In the genomic region with DNA sequence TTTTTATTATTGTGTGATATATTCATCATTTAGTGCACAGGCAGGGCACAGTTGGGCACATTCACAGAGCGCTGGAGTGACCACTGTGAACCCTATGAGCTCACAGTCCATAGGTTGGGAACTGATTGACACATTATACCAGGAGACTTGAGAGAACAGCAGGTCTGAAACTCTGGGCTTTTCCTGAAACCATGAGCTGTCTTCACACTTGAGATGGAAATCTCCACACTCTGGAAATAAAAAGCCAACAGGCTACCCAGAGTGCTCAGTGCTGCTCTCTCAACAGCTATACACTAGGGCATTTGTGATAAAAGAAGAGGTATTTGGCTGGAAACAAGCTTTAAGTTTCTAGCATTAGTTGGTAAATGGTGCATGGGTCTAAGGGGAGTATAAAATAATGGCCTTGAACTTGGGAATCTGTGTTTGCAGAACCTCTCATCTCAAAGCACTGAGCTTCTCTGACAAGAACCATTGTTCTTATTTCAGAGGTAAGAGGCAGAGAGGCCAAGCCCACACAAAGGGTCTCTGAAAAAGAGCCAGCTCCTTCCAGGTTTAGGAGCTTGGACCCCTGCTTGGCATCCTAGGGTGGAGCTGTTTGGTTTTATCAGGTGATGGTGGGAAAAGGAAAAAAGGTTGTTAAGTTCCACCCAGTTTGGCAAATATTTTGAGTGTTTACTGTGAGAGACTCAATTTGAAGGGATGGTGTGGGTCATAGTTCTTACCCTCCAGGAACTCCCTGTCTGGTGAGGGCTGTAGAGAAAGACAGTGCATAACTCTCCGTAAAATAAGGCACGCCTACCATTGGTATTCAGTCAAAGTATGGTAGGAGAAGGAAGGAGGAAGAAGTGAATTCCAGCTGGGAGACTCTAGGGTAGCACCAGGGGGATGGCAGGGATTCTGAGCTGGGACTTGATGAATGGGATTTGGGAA, we compare ENCODE assay signal across 17 cellular contexts. TPM values are rescaled to one million over a fixed set of nuclear protein-coding genes. Genes with fewer than 3 reads are reported as not detected.
DNase-seq lines count a peak whose midpoint lies in the region; ATAC-seq and TF ChIP-seq lines count a peak whose summit lies in the region.
"Had no signal": no experiment of that assay in that cellular context is flagged by ENCODE, and none has a peak within 500 bp of the region (broad histone marks: within the 10 kb centered on the region; RNA-seq: fewer than 3 reads in every experiment).

No MANE protein-coding gene starts in this region.

- H3K27me3 Mint-ChIP-seq in IgD-negative memory B cell = no peaks in the 10 kb centered on the region
- no peaks in the 10 kb centered on the region for H3K27me3 Mint-ChIP-seq in naive thymus-derived CD4-positive, alpha-beta T cell

- H3K9me3 ChIP-seq in colonic mucosa = no peaks in the 10 kb centered on the region
- no peaks in the 10 kb centered on the region for H3K9me3 ChIP-seq in naive thymus-derived CD4-positive, alpha-beta T cell (ENCODE audit: control insufficient read depth in 2 of 3, low read length in 3 of 3)

- DNase-seq in colonic mucosa (peak; percentile 43), NOMO-1 (lab: John Stamatoyannopoulos, UW; ENCODE audit: unreplicated experiment in 2 of 2) (no peak), Ammon's horn (ENCODE audit: low spot score) (no peak), NCI-H1436 treated with DMSO at 0.1 percent for 48 hours (lab: John Stamatoyannopoulos, UW) (no peak), GM10266 (ENCODE audit: extremely low spot score) (no peak)
- DNase-seq in naive thymus-derived CD4-positive, alpha-beta T cell = no peak
- DNase-seq: activated CD4-positive, alpha-beta T cell treated with anti-CD3 and anti-CD28 coated beads for 48 hours; EL; head of caudate nucleus; Karpas-422; left cardiac atrium; NCI-H187 treated with DMSO at 0.1 percent for 48 hours; stimulated activated naive CD4-positive, alpha-beta T cell had no signal

- TF ChIP-seq CTCF in C4-2B (conservative IDR thresholded peaks at IDR 0.05) (no peak), colonic mucosa (IDR thresholded peaks at IDR 0.05) (no peak), GM10266 (IDR thresholded peaks at IDR 0.05; ENCODE audit: control insufficient read depth, insufficient read depth, low read depth, missing control alignments) (no peak)

- CTCF ChIA-PET in naive thymus-derived CD4-positive, alpha-beta T cell (lab: Charles Lee) = interaction anchor here (0.6 kb wide), 1 partner anchor 70 kb away, joined by 3 read pairs; no protein-coding TSS in a partner anchor

- POLR2A ChIA-PET in naive thymus-derived CD4-positive, alpha-beta T cell (lab: Charles Lee) = interaction anchor here (0.9 kb wide), 1 partner anchor 34 kb away, joined by 3 read pairs; no protein-coding TSS in a partner anchor

- H3K36me3 Mint-ChIP-seq in IgD-negative memory B cell = peaks cover under 1% of the 10 kb centered on the region
- peaks cover 0 to 13% (median 0%) of the 10 kb centered on the region in 5 donors for H3K36me3 Mint-ChIP-seq in naive thymus-derived CD4-positive, alpha-beta T cell

- no peaks in the 10 kb centered on the region for H3K9me3 Mint-ChIP-seq in IgD-negative memory B cell
- no peaks in the 10 kb centered on the region for H3K9me3 Mint-ChIP-seq in naive thymus-derived CD4-positive, alpha-beta T cell
- H3K9me3 Mint-ChIP-seq: activated T-helper 2 cell treated with anti-CD3 and anti-CD28 coated beads, Interferon-gamma antibody, Interleukin-2, Interleukin-4, amounts not matched to agents 10 μg/mL and 5 μg/mL and 100 μg/mL, durations not matched to agents 14 hours and 24 hours and 36 hours had no signal

- peak overlapping the region; percentile 69 for H3K27ac ChIP-seq in C4-2B
- H3K27ac ChIP-seq in colonic mucosa = peak overlapping the region; percentile 31
- H3K27ac ChIP-seq in naive thymus-derived CD4-positive, alpha-beta T cell (ENCODE audit: low read depth, low read length) = no peak overlapping the region

- H3K4me3 Mint-ChIP-seq in IgD-negative memory B cell = peak overlapping the region in 2 of 4 donors; percentile 43 to 68
- H3K4me3 Mint-ChIP-seq in naive thymus-derived CD4-positive, alpha-beta T cell = peak overlapping the region in 6 of 10 donors; percentile 7 to 65 (median 18)

- no peaks in the 10 kb centered on the region for H3K36me3 ChIP-seq in colonic mucosa
- H3K36me3 ChIP-seq in naive thymus-derived CD4-positive, alpha-beta T cell (ENCODE audit: control insufficient read depth in 2 of 3, insufficient read depth in 3 of 3, low read length in 3 of 3) = peaks cover 0 to 6% (median 0%) of the 10 kb centered on the region in 3 experiments

- no peaks in the 10 kb centered on the region for H3K27me3 ChIP-seq in colonic mucosa
- no peaks in the 10 kb centered on the region for H3K27me3 ChIP-seq in naive thymus-derived CD4-positive, alpha-beta T cell (ENCODE audit: control insufficient read depth in 2 of 2, insufficient read depth in 2 of 2, low read length in 2 of 2)

- no peak overlapping the region for H3K4me3 ChIP-seq in colonic mucosa
- no peak overlapping the region for H3K4me3 ChIP-seq in naive thymus-derived CD4-positive, alpha-beta T cell (ENCODE audit: low read length)

- intact Hi-C loops in colonic mucosa (cut with DNase I) = no loop called here
- intact Hi-C loops in naive thymus-derived CD4-positive, alpha-beta T cell (cut with micrococcal nuclease) = no loop called here

- peaks cover 47 to 59% (median 52%) of the 10 kb centered on the region in 3 donors for H3K4me1 Mint-ChIP-seq in IgD-negative memory B cell
- H3K4me1 Mint-ChIP-seq in naive thymus-derived CD4-positive, alpha-beta T cell = peaks cover 48 to 79% (median 64%) of the 10 kb centered on the region in 7 donors

- H3K27ac Mint-ChIP-seq in IgD-negative memory B cell = peak overlapping the region in 2 of 3 donors; percentile 82 to 90
- peak overlapping the region in 7 of 9 donors; percentile 9 to 70 (median 46) for H3K27ac Mint-ChIP-seq in naive thymus-derived CD4-positive, alpha-beta T cell
- H3K27ac Mint-ChIP-seq: activated T-helper 2 cell treated with anti-CD3 and anti-CD28 coated beads, Interferon-gamma antibody, Interleukin-2, Interleukin-4, amounts not matched to agents 10 μg/mL and 5 μg/mL and 100 μg/mL, durations not matched to agents 14 hours and 24 hours and 36 hours had no signal

- peak overlapping the region in 1 of 2 donors; percentile 28 for H3K9ac ChIP-seq in colonic mucosa (ENCODE audit: low read depth in 2 of 2, low read length in 2 of 2)

- ATAC-seq in naive thymus-derived CD4-positive, alpha-beta T cell = no peak
- ATAC-seq: left cardiac atrium, SK-N-SH treated with all-trans-retinoic acid at 6 μM for 48 hours had no signal

- peaks cover 39% of the 10 kb centered on the region for H3K4me1 ChIP-seq in colonic mucosa
- peaks cover 10 to 34% of the 10 kb centered on the region in 2 donors for H3K4me1 ChIP-seq in naive thymus-derived CD4-positive, alpha-beta T cell (ENCODE audit: control insufficient read depth in 2 of 2, insufficient read depth in 2 of 2, low read length in 2 of 2)

RNA-seq across cellular contexts. Expression of gene CHMP4B, which starts 14.5 kb away (rescaled TPM):
- 11.8 TPM for polyA plus RNA-seq in IgD-negative memory B cell
- 100 to 1,000 TPM; 165 to 227 TPM for total RNA-seq in colonic mucosa
- 10 to 100 TPM; 47.5 to 80.8 (median 54.4) TPM for total RNA-seq in naive thymus-derived CD4-positive, alpha-beta T cell
- polyA plus RNA-seq in naive thymus-derived CD4-positive, alpha-beta T cell = 1 to 10 TPM; 4.9 to 5.2 TPM
